In genomic region chr9:21546949-21547348, GRCh38 we compare ENCODE assay signal across 19 cellular contexts.
DNase-seq lines count a peak whose midpoint lies in the region; ATAC-seq and TF ChIP-seq lines count a peak whose summit lies in the region.
"Had no signal": no experiment of that assay in that cellular context is flagged by ENCODE, and none has a peak within 500 bp of the region (broad histone marks: within the 10 kb centered on the region; RNA-seq: fewer than 3 reads in every experiment).

No MANE protein-coding gene starts in this region.

- H3K18ac ChIP-seq in IMR-90 (ENCODE audit: low read depth, low read length), result peak overlapping the region; percentile 43; the same call in 1 of the 2 replicates

- H4K20me1 ChIP-seq in IMR-90 (ENCODE audit: insufficient read depth, low read length), result peaks cover 4% of the 10 kb centered on the region; the same call in 1 of the 2 replicates
- peaks cover 34% of the 10 kb centered on the region for H4K20me1 ChIP-seq in mammary epithelial cell (ENCODE audit: insufficient read depth, low read length)
- H4K20me1 ChIP-seq: BLaER1 treated with 17β-estradiol and CSF1 and Interleukin-3, amounts not matched to agents 10 nM and 100 nM had no signal

- H3K36me3 ChIP-seq in IMR-90 (ENCODE audit: control insufficient read depth, insufficient read depth, low read length) (peaks cover 2% of the 10 kb centered on the region; the same call in 1 of the 2 replicates), mammary epithelial cell (ENCODE audit: insufficient read depth, low read length) (peaks cover 41% of the 10 kb centered on the region), prostate gland (no peaks in the 10 kb centered on the region), BE2C (no peaks in the 10 kb centered on the region)
- H3K36me3 ChIP-seq: BLaER1 treated with 17β-estradiol and CSF1 and Interleukin-3, amounts not matched to agents 10 nM and 100 nM had no signal

- H3K27me3 Mint-ChIP-seq in Calu3 (ENCODE audit: unreplicated experiment), result no peaks in the 10 kb centered on the region

- H4K8ac ChIP-seq in IMR-90 (ENCODE audit: low read depth in 2 of 2, low read length in 2 of 2), result no peak overlapping the region; a peak in 1 of 4 replicates

- no peak for ATAC-seq in IMR-90 (ENCODE audit: low read depth)
- ATAC-seq: SK-N-SH treated with all-trans-retinoic acid at 6 μM for 48 hours had no signal

- H3K56ac ChIP-seq in IMR-90 (ENCODE audit: extremely low read depth, insufficient read depth, low read length), result no peak overlapping the region

- no peak overlapping the region for H2AK9ac ChIP-seq in IMR-90 (replicated peaks; ENCODE audit: low read depth, low read length, poor library complexity)

- H3K4me1 Mint-ChIP-seq in Calu3 (ENCODE audit: low read depth, unreplicated experiment), result peaks cover 40% of the 10 kb centered on the region
- H3K4me1 Mint-ChIP-seq: IgD-negative memory B cell had no signal

- no peak overlapping the region for H3K4ac ChIP-seq in IMR-90 (ENCODE audit: low read depth, low read length)

- H3K27ac ChIP-seq in IMR-90 (ENCODE audit: insufficient read depth, low read length) (no peak overlapping the region), mammary epithelial cell (ENCODE audit: insufficient read depth, low read depth, low read length) (peak overlapping the region; percentile 99), prostate gland (no peak overlapping the region)
- H3K27ac ChIP-seq: BLaER1 treated with 17β-estradiol and CSF1 and Interleukin-3, amounts not matched to agents 10 nM and 100 nM; PC-9 had no signal

- BruUV-seq in Calu3 (replicated peaks; lab: Mats Ljungman, UMichigan), result no TSS peak
- BruUV-seq in IMR-90 (replicated peaks; lab: Mats Ljungman, UMichigan), result no TSS peak
- BruUV-seq in mammary epithelial cell (replicated peaks; lab: Mats Ljungman, UMichigan), result no TSS peak

- H2BK5ac ChIP-seq in IMR-90 (ENCODE audit: low read depth, low read length, poor library complexity, severe bottlenecking), result peak overlapping the region; percentile 44

- no peak overlapping the region for H3K27ac Mint-ChIP-seq in Calu3 (ENCODE audit: unreplicated experiment)
- H3K27ac Mint-ChIP-seq: CD4-positive, alpha-beta memory T cell; IgD-negative memory B cell had no signal

- H3K23ac ChIP-seq in IMR-90 (ENCODE audit: low read depth, low read length), result no peak overlapping the region

- H4K5ac ChIP-seq in IMR-90 (ENCODE audit: low read depth, low read length), result peak overlapping the region; percentile 76; the same call in 1 of the 2 replicates

- no peak overlapping the region for H4K91ac ChIP-seq in IMR-90 (ENCODE audit: insufficient read depth, low read depth, low read length)

- H3K4me1 ChIP-seq in IMR-90 (ENCODE audit: control insufficient read depth, insufficient read depth, low read length) (peaks cover 18% of the 10 kb centered on the region), mammary epithelial cell (ENCODE audit: insufficient read depth, low read length) (peaks cover 73% of the 10 kb centered on the region), prostate gland (replicated peaks) (no peaks in the 10 kb centered on the region), BE2C (no peaks in the 10 kb centered on the region)

- no peak overlapping the region for H2BK15ac ChIP-seq in IMR-90 (ENCODE audit: low read depth, low read length)

- no peak overlapping the region for H3K9ac ChIP-seq in IMR-90 (ENCODE audit: low read depth, low read length)
- H3K9ac ChIP-seq in mammary epithelial cell (ENCODE audit: insufficient read depth, low read length), result peak overlapping the region; percentile 26
- H3K9ac ChIP-seq: BLaER1 treated with 17β-estradiol and CSF1 and Interleukin-3, amounts not matched to agents 10 nM and 100 nM had no signal

- H3K4me2 ChIP-seq in IMR-90 (ENCODE audit: low read depth, low read length) (no peak overlapping the region), mammary epithelial cell (ENCODE audit: insufficient read depth, low read depth, low read length) (peak overlapping the region; percentile 87)
- H3K4me2 ChIP-seq: BLaER1 treated with 17β-estradiol and CSF1 and Interleukin-3, amounts not matched to agents 10 nM and 100 nM; PC-9 had no signal

- dilution Hi-C loops in IMR-90 (cut with HindIII; ENCODE audit: low sequenced_read_pairs, unreplicated experiment) (no loop called here), mammary epithelial cell (cut with HindIII; ENCODE audit: low sequenced_read_pairs) (no loop called here)

- H3K4me3 ChIP-seq in IMR-90 (ENCODE audit: insufficient read depth, low read depth, low read length), result no peak overlapping the region
- peak overlapping the region in 2 of 3 experiments; percentile 16 to 28 for H3K4me3 ChIP-seq in mammary epithelial cell (replicated peaks in 1 of 3; ENCODE audit: insufficient read depth in 1 of 3, low read depth in 2 of 3, low read length in 3 of 3)
- H3K4me3 ChIP-seq in prostate gland, result no peak overlapping the region
- H3K4me3 ChIP-seq in BE2C (ENCODE audit: low read depth, low read length), result no peak overlapping the region
- H3K4me3 ChIP-seq: BLaER1 treated with 17β-estradiol and CSF1 and Interleukin-3, amounts not matched to agents 10 nM and 100 nM; PC-9 had no signal

- H3K9me1 ChIP-seq in IMR-90 (ENCODE audit: insufficient read depth, low read length), result peaks cover 5% of the 10 kb centered on the region; the same call in 1 of the 2 replicates

- CTCF ChIA-PET in Calu3 (lab: Charles Lee) (no interaction called here), IMR-90 (lab: Yijun Ruan, JAX) (no interaction called here), mammary epithelial cell (lab: Charles Lee; ENCODE audit: low non-redundant PET) (no interaction called here)

- H3K9me3 Mint-ChIP-seq in Calu3 (ENCODE audit: low read depth, unreplicated experiment), result peaks cover 4% of the 10 kb centered on the region

- TF ChIP-seq POLR2A in IMR-90 (IDR thresholded peaks at IDR 0.05; ENCODE audit: low read depth, low read length) (no peak), prostate gland (IDR thresholded peaks at IDR 0.05) (no peak)

- H3K4me3 Mint-ChIP-seq in Calu3 (ENCODE audit: low read depth, unreplicated experiment), result peak overlapping the region; percentile 83
- H3K4me3 Mint-ChIP-seq: CD4-positive, alpha-beta memory T cell; IgD-negative memory B cell had no signal

- intact Hi-C loops in Calu3 (cut with micrococcal nuclease; ENCODE audit: unreplicated experiment) (loop anchor here (5.0 kb wide), 3 partner anchors 40 to 240 kb away; no protein-coding TSS in a partner anchor), IMR-90 (cut with micrococcal nuclease) (no loop called here), mammary epithelial cell (cut with micrococcal nuclease) (loop anchor here (10.0 kb wide), 1 partner anchor 222 kb away; no protein-coding TSS in a partner anchor), prostate gland (cut with DNase I) (no loop called here)

- peaks cover 99% of the 10 kb centered on the region for H3K79me2 ChIP-seq in mammary epithelial cell (ENCODE audit: insufficient read depth, low read length)

- H2AFZ ChIP-seq in IMR-90 (replicated peaks; ENCODE audit: low read length, poor library complexity), result no peak overlapping the region
- H2AFZ ChIP-seq in mammary epithelial cell (ENCODE audit: low read depth, low read length), result no peak overlapping the region
- H2AFZ ChIP-seq: PC-9 had no signal

- H3K9me3 ChIP-seq in IMR-90 (ENCODE audit: control insufficient read depth, insufficient read depth, low read length), result no peaks in the 10 kb centered on the region; the same call in 1 of the 2 replicates
- no peaks in the 10 kb centered on the region for H3K9me3 ChIP-seq in mammary epithelial cell (replicated peaks; ENCODE audit: insufficient read depth, low read length)
- no peaks in the 10 kb centered on the region for H3K9me3 ChIP-seq in prostate gland
- no peaks in the 10 kb centered on the region for H3K9me3 ChIP-seq in BE2C

- H2AK5ac ChIP-seq in IMR-90 (ENCODE audit: low read depth, low read length), result no peak overlapping the region

- H3K27me3 ChIP-seq in IMR-90 (ENCODE audit: control insufficient read depth, insufficient read depth, low read length) (no peaks in the 10 kb centered on the region), mammary epithelial cell (ENCODE audit: insufficient read depth, low read length) (no peaks in the 10 kb centered on the region), prostate gland (replicated peaks; ENCODE audit: insufficient read depth) (no peaks in the 10 kb centered on the region), BE2C (peaks cover 9% of the 10 kb centered on the region)
- H3K27me3 ChIP-seq: BLaER1 treated with 17β-estradiol and CSF1 and Interleukin-3, amounts not matched to agents 10 nM and 100 nM had no signal

- H2BK20ac ChIP-seq in IMR-90 (ENCODE audit: low read depth, low read length), result no peak overlapping the region

- POLR2A ChIA-PET in IMR-90 (lab: Charles Lee; ENCODE audit: unreplicated experiment), result no interaction called here

- no peak overlapping the region for H2BK120ac ChIP-seq in IMR-90 (ENCODE audit: low read depth, low read length)

- H3K14ac ChIP-seq in IMR-90 (replicated peaks; ENCODE audit: low read depth, low read length), result 0 out of 2 replicates have a peak overlapping the region, but pooled peaks have one; percentile 12

- WGBS in IMR-90 (ENCODE audit: extremely low coverage in 2 of 2, insufficient read length in 1 of 2), 2 experiments, result no CpG with 5 or more reads among the region's 1 CpG
- WGBS in mammary epithelial cell (ENCODE audit: low coverage, missing lambda C conversion rate), result 0% methylated on average over 1 of the region's 1 CpG
- WGBS in prostate gland, result 21% methylated on average over 1 of the region's 1 CpG

- peaks cover 67% of the 10 kb centered on the region for H3K36me3 Mint-ChIP-seq in Calu3 (ENCODE audit: insufficient read depth, unreplicated experiment)
- H3K36me3 Mint-ChIP-seq: CD4-positive, alpha-beta memory T cell; IgD-negative memory B cell had no signal

- TF ChIP-seq RAD21 in IMR-90 (IDR thresholded peaks at IDR 0.05; ENCODE audit: low read length), result no peak

- DNase-seq in Calu3, result no peak
- no peak for DNase-seq in IMR-90
- DNase-seq in mammary epithelial cell, result no peak
- peak; percentile 10 for DNase-seq in prostate gland (ENCODE audit: low spot score)
- DNase-seq in BE2C, result no peak
- DNase-seq in occipital lobe (lab: John Stamatoyannopoulos, UW), result no peak
- DNase-seq in AG20443 (ENCODE audit: low spot score), result no peak
- DNase-seq: CD4-positive, alpha-beta memory T cell; DMS153; GOT3; HCEC 1CT; NCI-H1417; NCI-H187; NCI-H446; NCI-H526; PC-9 had no signal

- no peak for TF ChIP-seq CTCF in Calu3 (IDR thresholded peaks at IDR 0.05; ENCODE audit: unreplicated experiment)
- TF ChIP-seq CTCF in IMR-90 (conservative IDR thresholded peaks at IDR 0.05; ENCODE audit: low read depth, low read length), result no peak
- no peak for TF ChIP-seq CTCF in mammary epithelial cell (conservative IDR thresholded peaks at IDR 0.05 in 1 of 2, IDR thresholded peaks at IDR 0.05 in 1 of 2; ENCODE audit: extremely low read depth in 1 of 2, insufficient read depth in 1 of 2, low read depth in 1 of 2, low read length in 2 of 2)
- no peak for TF ChIP-seq CTCF in prostate gland (IDR thresholded peaks at IDR 0.05)
- no peak for TF ChIP-seq CTCF in BE2C (IDR thresholded peaks at IDR 0.05; ENCODE audit: low read depth, low read length)

- in situ Hi-C loops in IMR-90 (cut with MboI; ENCODE audit: low sequenced_read_pairs), result no loop called here
- in situ Hi-C loops in mammary epithelial cell (cut with MboI; ENCODE audit: low sequenced_read_pairs in 2 of 2), result no loop called here

- H3K79me1 ChIP-seq in IMR-90 (ENCODE audit: low read depth in 1 of 2, low read length in 2 of 2), result peaks cover 0 to 46% of the 10 kb centered on the region in 2 experiments; a peak in 2 of 4 replicates

Comparison
In these comparisons a context has a peak if more than half of its experiments do, and no peak if none do; other contexts are left out.
1. H3K4me3 ChIP-seq: peak in mammary epithelial cell (2 of 3); none in IMR-90 (single experiment), prostate gland (0 of 2) and BE2C (single experiment).
2. intact Hi-C loops: an anchor here in Calu3 (5.0 kb wide) and mammary epithelial cell (10.0 kb wide); none called in IMR-90 and prostate gland.